ENCODE assay signal across 28 cellular contexts in the genomic region with DNA sequence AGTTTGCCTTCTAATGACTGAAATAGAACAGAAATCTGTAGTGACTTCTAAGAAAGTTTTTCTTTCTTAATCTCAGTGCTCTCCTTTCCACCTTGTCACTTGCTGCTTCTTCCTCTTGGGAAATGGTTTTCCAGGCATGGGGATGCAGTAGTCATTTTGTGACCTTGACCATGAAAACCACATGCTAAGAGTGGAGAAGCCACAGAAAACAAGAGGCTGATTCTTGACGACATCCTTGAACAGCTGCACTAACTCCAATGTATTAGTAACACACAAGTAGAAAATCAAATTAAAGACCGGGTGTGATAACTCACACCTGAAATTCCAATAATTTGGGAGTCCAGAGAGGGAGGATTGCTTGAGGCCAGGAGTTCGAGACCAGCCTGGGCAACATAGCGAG. TPM values are rescaled to one million over a fixed set of nuclear protein-coding genes. Genes with fewer than 3 reads are reported as not detected.
"Had no signal": no experiment of that assay in that cellular context is flagged by ENCODE, and none has a peak within 500 bp of the region (broad histone marks: within the 10 kb centered on the region; RNA-seq: fewer than 3 reads in every experiment).

No MANE protein-coding gene starts in this region.

- H3K9me3 Mint-ChIP-seq: stimulated activated effector memory CD8-positive, alpha-beta T cell treated with anti-CD3 and anti-CD28 coated beads, Interleukin-12 subunit alpha, Interleukin-12 subunit beta, amount 100 ng/mL, for 72 hours; stimulated activated naive B cell treated with anti-CD40 and anti-IgM and Interleukin-4, amounts not matched to agents 10 μg/mL and 1 μg/mL and 100 μg/mL, for 72 hours; stimulated activated naive CD8-positive, alpha-beta T cell treated with anti-CD3 and anti-CD28 coated beads, Interleukin-15, amount 100 ng/mL, for 72 hours; stimulated activated naive CD8-positive, alpha-beta T cell treated with anti-CD3 and anti-CD28 coated beads, Interleukin-15, Interleukin-2, amounts not matched to agents 100 ng/mL and 50 ng/mL, for 24 hours had no signal

- H3K4me3 ChIP-seq: stomach, suprapubic skin, testis, thoracic aorta, thyroid gland, tibial artery, tibial nerve, transverse colon, upper lobe of left lung, upper lobe of right lung, uterus, vagina had no signal

- ATAC-seq: stimulated activated effector memory CD8-positive, alpha-beta T cell treated with anti-CD3 and anti-CD28 coated beads, Interleukin-12 subunit alpha, Interleukin-12 subunit beta, amount 100 ng/mL, for 72 hours; stimulated activated memory B cell treated with anti-CD40 and anti-IgM and Interleukin-4, amounts not matched to agents 10 μg/mL and 1 μg/mL and 100 μg/mL, for 72 hours; stimulated activated naive B cell treated with anti-CD40 and anti-IgM and Interleukin-4, amounts not matched to agents 10 μg/mL and 1 μg/mL and 100 μg/mL, for 72 hours; stimulated activated naive CD8-positive, alpha-beta T cell treated with anti-CD3 and anti-CD28 coated beads, Interleukin-15, amount 100 ng/mL, for 72 hours; stimulated activated naive CD8-positive, alpha-beta T cell treated with anti-CD3 and anti-CD28 coated beads, Interleukin-15, Interleukin-2, amounts not matched to agents 100 U/mL and 50 U/mL, for 24 hours; upper lobe of right lung had no signal

- H3K4me1 ChIP-seq: stomach, suprapubic skin, testis, thyroid gland, tibial artery, tibial nerve, transverse colon, upper lobe of left lung, upper lobe of right lung, uterus, vagina had no signal

- H3K27ac ChIP-seq: stomach, suprapubic skin, testis, thoracic aorta, thyroid gland, tibial artery, tibial nerve, transverse colon, upper lobe of left lung, upper lobe of right lung, uterus, vagina had no signal

- H3K27ac Mint-ChIP-seq: stimulated activated effector memory CD8-positive, alpha-beta T cell treated with anti-CD3 and anti-CD28 coated beads, Interleukin-12 subunit alpha, Interleukin-12 subunit beta, amount 100 ng/mL, for 72 hours; stimulated activated memory B cell treated with anti-CD40 and anti-IgM and Interleukin-4, amounts not matched to agents 10 μg/mL and 1 μg/mL and 100 μg/mL, for 72 hours; stimulated activated naive B cell treated with anti-CD40 and anti-IgM and Interleukin-4, amounts not matched to agents 10 μg/mL and 1 μg/mL and 100 μg/mL, for 72 hours; stimulated activated naive CD8-positive, alpha-beta T cell treated with anti-CD3 and anti-CD28 coated beads, Interleukin-15, amount 100 ng/mL, for 72 hours; stimulated activated naive CD8-positive, alpha-beta T cell treated with anti-CD3 and anti-CD28 coated beads, Interleukin-15, Interleukin-2, amounts not matched to agents 100 ng/mL and 50 ng/mL, for 24 hours; type B pancreatic cell had no signal

- H3K36me3 ChIP-seq: stomach, suprapubic skin, thoracic aorta, thyroid gland, tibial artery, tibial nerve, transverse colon, upper lobe of left lung, upper lobe of right lung, uterus, vagina had no signal

- H3K9me3 ChIP-seq: suprapubic skin, testis, thoracic aorta, thyroid gland, tibial artery, tibial nerve, transverse colon, upper lobe of left lung, upper lobe of right lung, uterus, vagina had no signal

- DNase-seq: stimulated activated CD4-positive, alpha-beta T cell treated with anti-CD3 and anti-CD28 coated beads, Interleukin-2, amount 100 ng/mL, for 48 hours; stimulated activated CD4-positive, alpha-beta T cell treated with anti-CD3 and anti-CD28 coated beads, Interleukin-4, amount 100 ng/mL, for 1 hour; stimulated activated CD4-positive, alpha-beta T cell treated with anti-CD3 and anti-CD28 coated beads, Interleukin-4, amount 100 ng/mL, for 24 hours; stimulated activated CD4-positive, alpha-beta T cell treated with anti-CD3 and anti-CD28 coated beads, Interleukin-4, amount 100 ng/mL, for 4 hours; stimulated activated CD8-positive, alpha-beta memory T cell treated with anti-CD3 and anti-CD28 coated beads, Interleukin-4, amount 100 ng/mL, for 48 hours; stimulated activated naive B cell treated with anti-CD40 and anti-IgM and Interleukin-4, amounts not matched to agents 10 μg/mL and 1 μg/mL and 100 μg/mL, for 72 hours; stimulated activated naive CD4-positive, alpha-beta T cell; stimulated activated naive CD4-positive, alpha-beta T cell treated with Interleukin-2 at 50 U/mL for 16 hours; stimulated activated naive CD8-positive, alpha-beta T cell treated with anti-CD3 and anti-CD28 coated beads, Interleukin-15, amount 100 ng/mL, for 72 hours; stimulated activated naive CD8-positive, alpha-beta T cell treated with anti-CD3 and anti-CD28 coated beads, Interleukin-15, Interleukin-2, amounts not matched to agents 100 U/mL and 50 U/mL, for 24 hours; stomach; substantia nigra; testis; thyroid gland; tibial artery; transverse colon; trophoblast cell; upper lobe of left lung; upper lobe of right lung; uterus had no signal

- H3K4me1 Mint-ChIP-seq: stimulated activated effector memory CD8-positive, alpha-beta T cell treated with anti-CD3 and anti-CD28 coated beads, Interleukin-12 subunit alpha, Interleukin-12 subunit beta, amount 100 ng/mL, for 72 hours; stimulated activated memory B cell treated with anti-CD40 and anti-IgM and Interleukin-4, amounts not matched to agents 10 μg/mL and 1 μg/mL and 100 μg/mL, for 72 hours; stimulated activated naive B cell treated with anti-CD40 and anti-IgM and Interleukin-4, amounts not matched to agents 10 μg/mL and 1 μg/mL and 100 μg/mL, for 72 hours; stimulated activated naive CD8-positive, alpha-beta T cell treated with anti-CD3 and anti-CD28 coated beads, Interleukin-15, amount 100 ng/mL, for 72 hours had no signal

- H3K36me3 Mint-ChIP-seq: stimulated activated effector memory CD8-positive, alpha-beta T cell treated with anti-CD3 and anti-CD28 coated beads, Interleukin-12 subunit alpha, Interleukin-12 subunit beta, amount 100 ng/mL, for 72 hours; stimulated activated memory B cell treated with anti-CD40 and anti-IgM and Interleukin-4, amounts not matched to agents 10 μg/mL and 1 μg/mL and 100 μg/mL, for 72 hours; stimulated activated naive B cell treated with anti-CD40 and anti-IgM and Interleukin-4, amounts not matched to agents 10 μg/mL and 1 μg/mL and 100 μg/mL, for 72 hours; type B pancreatic cell had no signal

- H3K4me3 Mint-ChIP-seq: stimulated activated effector memory CD8-positive, alpha-beta T cell treated with anti-CD3 and anti-CD28 coated beads, Interleukin-12 subunit alpha, Interleukin-12 subunit beta, amount 100 ng/mL, for 72 hours; stimulated activated memory B cell treated with anti-CD40 and anti-IgM and Interleukin-4, amounts not matched to agents 10 μg/mL and 1 μg/mL and 100 μg/mL, for 72 hours; stimulated activated naive B cell treated with anti-CD40 and anti-IgM and Interleukin-4, amounts not matched to agents 10 μg/mL and 1 μg/mL and 100 μg/mL, for 72 hours; stimulated activated naive CD8-positive, alpha-beta T cell treated with anti-CD3 and anti-CD28 coated beads, Interleukin-15, amount 100 ng/mL, for 72 hours; stimulated activated naive CD8-positive, alpha-beta T cell treated with anti-CD3 and anti-CD28 coated beads, Interleukin-15, Interleukin-2, amounts not matched to agents 100 ng/mL and 50 ng/mL, for 24 hours; type B pancreatic cell had no signal

- H3K27me3 ChIP-seq: testis, thyroid gland, upper lobe of left lung, uterus, vagina had no signal

RNA-seq across cellular contexts. Expression of gene SCNN1G, which starts 17.8 kb away (rescaled TPM):
- total RNA-seq: thoracic aorta had no signal
